16 cellular contexts compared by ENCODE assay signal in genomic region chr1:57109247-57109646, GRCh38.
DNase-seq lines count a peak whose midpoint lies in the region; ATAC-seq lines count a peak whose summit lies in the region.
"Had no signal": no experiment of that assay in that cellular context is flagged by ENCODE, and none has a peak within 500 bp of the region (broad histone marks: within the 10 kb centered on the region; RNA-seq: fewer than 3 reads in every experiment).

No MANE protein-coding gene starts in this region.

- DNase-seq in AG08395 (ENCODE audit: low spot score) (peak; percentile 13), EH (ENCODE audit: low read depth) (peak; percentile 46), astrocyte of the hippocampus (ENCODE audit: low read depth, low spot score) (peak; percentile 29), left kidney (ENCODE audit: low read depth, low spot score) (peak; percentile 12)
- DNase-seq: ACHN; CD8-positive, alpha-beta T cell; COR-L47; DMS153; DMS79 treated with DMSO at 0.1 percent for 48 hours; GF-D8; HCEC 1CT; HFFc6 had no signal

- no peak for ATAC-seq in HG02678 (IDR thresholded peaks at IDR 0.05; ENCODE audit: unreplicated experiment)
- no peak for ATAC-seq in GM21447 (IDR thresholded peaks at IDR 0.05; ENCODE audit: unreplicated experiment)
- no peak for ATAC-seq in GM19023 (IDR thresholded peaks at IDR 0.05; ENCODE audit: unreplicated experiment)
- ATAC-seq: CD8-positive, alpha-beta T cell; GM12878 had no signal
